8 cellular contexts compared by ENCODE assay signal in the genomic region with DNA sequence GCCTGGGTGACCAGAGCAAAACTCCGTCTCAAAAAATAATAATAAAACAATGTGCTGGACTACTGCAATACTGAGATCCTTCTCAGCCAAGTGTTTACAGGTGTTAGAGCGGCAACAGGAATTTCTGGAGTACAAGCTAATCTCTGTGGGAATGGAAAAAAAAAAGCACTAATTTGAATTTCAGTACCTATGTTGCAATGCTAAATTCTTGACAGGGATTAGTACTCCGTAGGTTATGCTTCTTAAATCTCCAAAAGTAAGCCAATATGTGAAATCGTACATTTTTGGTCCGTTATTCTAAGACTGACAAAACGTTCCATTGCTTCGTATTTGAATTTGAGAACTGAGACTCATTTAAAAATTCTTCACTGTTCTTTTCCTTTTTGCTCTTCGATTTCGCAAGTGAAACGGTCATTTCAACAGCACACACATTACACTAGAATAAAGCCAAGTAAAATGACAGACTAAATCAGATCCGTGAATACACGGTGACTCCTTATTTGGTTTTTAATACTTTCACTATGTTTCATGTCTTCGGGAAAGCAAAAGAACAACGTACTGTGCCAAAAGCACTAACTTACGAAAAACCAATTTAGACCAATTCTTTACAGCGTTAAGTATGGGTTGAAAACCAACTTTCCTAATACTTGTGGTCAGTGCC. TPM values are rescaled to one million over a fixed set of nuclear protein-coding genes. Genes with fewer than 3 reads are reported as not detected.
DNase-seq lines count a peak whose midpoint lies in the region; ATAC-seq and TF ChIP-seq lines count a peak whose summit lies in the region.

No MANE protein-coding gene starts in this region.

- peaks cover 16% of the 10 kb centered on the region for H3K79me2 ChIP-seq in parathyroid adenoma

- intact Hi-C loops in activated CD4-positive, alpha-beta T cell treated with anti-CD3 and anti-CD28 coated beads for 36 hours (cut with DNase I, micrococcal nuclease): loop anchor here (2.0 kb wide), 2 partner anchors 69 to 789 kb away; a partner anchor contains a TSS

- H3K9ac ChIP-seq in parathyroid adenoma: no peak overlapping the region

- no peak for ATAC-seq in activated CD4-positive, alpha-beta T cell treated with anti-CD3 and anti-CD28 coated beads for 36 hours
- no peak for ATAC-seq in GM18520 (IDR thresholded peaks at IDR 0.05; ENCODE audit: unreplicated experiment)

- H3K27ac ChIP-seq in RWPE1 (peak overlapping the region; percentile 98), parathyroid adenoma (peak overlapping the region; percentile 76)

- no peaks in the 10 kb centered on the region for H3K4me1 ChIP-seq in parathyroid adenoma

- peak overlapping the region; percentile 72 for H3K4me2 ChIP-seq in parathyroid adenoma (ENCODE audit: low read length)

- no peaks in the 10 kb centered on the region for H3K9me3 ChIP-seq in parathyroid adenoma (ENCODE audit: control insufficient read depth, low read length)

- peak overlapping the region; percentile 90 for H3K27ac Mint-ChIP-seq in activated CD4-positive, alpha-beta T cell treated with anti-CD3 and anti-CD28 coated beads for 36 hours

- no peaks in the 10 kb centered on the region for H3K27me3 Mint-ChIP-seq in activated CD4-positive, alpha-beta T cell treated with anti-CD3 and anti-CD28 coated beads for 36 hours

- H3K27me3 ChIP-seq in parathyroid adenoma (ENCODE audit: control insufficient read depth, insufficient read depth, low read length): no peaks in the 10 kb centered on the region

- H3K4me3 Mint-ChIP-seq in activated CD4-positive, alpha-beta T cell treated with anti-CD3 and anti-CD28 coated beads for 36 hours: peak overlapping the region; percentile 85

- peaks cover 13% of the 10 kb centered on the region for H3K36me3 Mint-ChIP-seq in activated CD4-positive, alpha-beta T cell treated with anti-CD3 and anti-CD28 coated beads for 36 hours (ENCODE audit: low read depth)

- DNase-seq in activated CD4-positive, alpha-beta T cell treated with anti-CD3 and anti-CD28 coated beads for 36 hours: no peak
- no peak for DNase-seq in activated CD4-positive, alpha-beta T cell treated with anti-CD3 and anti-CD28 coated beads for 1 hour
- DNase-seq in RWPE1 (ENCODE audit: low spot score) (no peak), epithelial cell of esophagus (ENCODE audit: low read depth) (peak; percentile 33), kidney glomerular epithelial cell (lab: John Stamatoyannopoulos, UW) (no peak), islet precursor cell (no peak)

- H2AFZ ChIP-seq in parathyroid adenoma: peak overlapping the region; percentile 83

- POLR2A ChIA-PET in activated CD4-positive, alpha-beta T cell treated with anti-CD3 and anti-CD28 coated beads for 36 hours (lab: Charles Lee): interaction anchor here (0.8 to 1.3 kb wide), 2 partner anchors 11 to 12 kb away, joined by 3 to 5 read pairs; a partner anchor contains a TSS
- POLR2A ChIA-PET in RWPE1 (lab: Yijun Ruan, JAX; ENCODE audit: low non-redundant PET): interaction anchor here (0.6 to 0.7 kb wide), 2 partner anchors 11 to 1583 kb away, joined by 3 read pairs; a partner anchor contains a TSS

- H3K36me3 ChIP-seq in parathyroid adenoma (ENCODE audit: control insufficient read depth, insufficient read depth, low read length): no peaks in the 10 kb centered on the region

- H3K4me1 Mint-ChIP-seq in activated CD4-positive, alpha-beta T cell treated with anti-CD3 and anti-CD28 coated beads for 36 hours: peaks cover 50% of the 10 kb centered on the region

- TF ChIP-seq CTCF in RWPE1 (conservative IDR thresholded peaks at IDR 0.05; ENCODE audit: low read depth) (no peak), epithelial cell of esophagus (IDR thresholded peaks at IDR 0.05; ENCODE audit: insufficient read depth, low read depth, low read length, missing control alignments) (no peak), parathyroid adenoma (IDR thresholded peaks at IDR 0.05) (no peak)

- H3K4me3 ChIP-seq in epithelial cell of esophagus (ENCODE audit: low read length): peak overlapping the region; percentile 84
- H3K4me3 ChIP-seq in parathyroid adenoma (ENCODE audit: low read depth, low read length): peak overlapping the region; percentile 63

- CTCF ChIA-PET in activated CD4-positive, alpha-beta T cell treated with anti-CD3 and anti-CD28 coated beads for 36 hours (lab: Charles Lee): interaction anchor here (1.0 to 5.1 kb wide), 6 partner anchors 12 to 191 kb away, joined by 3 to 31 read pairs (median 4); a partner anchor contains a TSS
- CTCF ChIA-PET in RWPE1 (lab: Yijun Ruan, JAX): interaction anchor here (0.7 to 1.3 kb wide), 3 partner anchors 10 to 83 kb away, joined by 5 to 6 read pairs (median 6); no protein-coding TSS in a partner anchor

- no peaks in the 10 kb centered on the region for H3K9me3 Mint-ChIP-seq in activated CD4-positive, alpha-beta T cell treated with anti-CD3 and anti-CD28 coated beads for 36 hours (ENCODE audit: low read depth)

RNA-seq across cellular contexts. Expression of a gene that starts 1.0 kb away (rescaled TPM):
- 10 to 100 TPM; 18.9 to 25.7 TPM for total RNA-seq in activated CD4-positive, alpha-beta T cell treated with anti-CD3 and anti-CD28 coated beads for 36 hours

RNA-seq across cellular contexts. Expression of a gene that starts 11.1 kb away (rescaled TPM):
- 10 to 100 TPM; 42.2 to 43.0 TPM for total RNA-seq in activated CD4-positive, alpha-beta T cell treated with anti-CD3 and anti-CD28 coated beads for 36 hours

RNA-seq across cellular contexts. Expression of a gene that starts 56.0 kb away (rescaled TPM):
- 1 to 10 TPM; 1.8 to 3.1 TPM for total RNA-seq in activated CD4-positive, alpha-beta T cell treated with anti-CD3 and anti-CD28 coated beads for 36 hours
